In the genomic region with DNA sequence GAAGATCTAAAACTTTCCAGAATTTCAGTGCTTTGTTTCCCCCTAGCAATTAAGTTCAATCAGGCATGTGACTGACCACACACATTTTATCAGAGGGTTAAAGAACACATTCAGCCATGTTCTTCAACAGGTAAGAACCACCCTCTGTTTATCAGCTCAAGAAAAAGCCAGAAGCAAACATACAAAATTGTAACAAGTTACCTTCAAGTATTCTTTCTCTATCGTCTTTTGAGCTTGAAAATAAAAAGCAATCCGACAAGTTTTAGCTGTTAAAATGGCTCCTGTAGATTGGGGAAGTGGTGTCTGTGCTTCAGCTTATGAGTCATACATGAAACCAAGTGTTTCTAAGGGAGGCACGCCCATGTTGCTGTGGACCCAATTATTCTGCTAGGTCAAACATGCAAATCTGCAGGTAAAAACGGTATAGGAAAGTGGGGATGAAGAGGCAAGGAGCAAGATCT, we compare ENCODE assay signal across 8 cellular contexts. TPM values are rescaled to one million over a fixed set of nuclear protein-coding genes. Genes with fewer than 3 reads are reported as not detected.
DNase-seq lines count a peak whose midpoint lies in the region; ATAC-seq, FAIRE-seq and TF ChIP-seq lines count a peak whose summit lies in the region.

A gene (minus strand): TSS at position 290 of the 461 bp plus-strand sequence. CDS start 37,262 bp downstream, outside the sequence.

- peak within 1 kb of the TSS; percentile 26 for H3K4me2 ChIP-seq in GM12878 (ENCODE audit: control insufficient read depth, insufficient read depth)

- peak; percentile 95 for DNase-seq in GM12864 (ENCODE audit: low read depth)
- peak; percentile 17 to 89 (median 50) for DNase-seq in T-helper 1 cell
- DNase-seq in GM12878 (ENCODE audit: low read depth, low spot score) = peak; percentile 88
- DNase-seq in stimulated activated CD4-positive, alpha-beta T cell treated with anti-CD3 and anti-CD28 coated beads, Interleukin-4, amount 100 ng/mL, for 1 hour = peak; percentile 34
- DNase-seq in putamen (ENCODE audit: low spot score) = no peak

- in situ Hi-C loops in GM12878 (cut with MboI) = no loop called here

- peak within 1 kb of the TSS; percentile 100 for H3K27ac ChIP-seq in GM12878 (ENCODE audit: control insufficient read depth, insufficient read depth)

- H3K4me3 ChIP-seq in GM12864 (ENCODE audit: low read depth, low read length) (peak within 1 kb of the TSS; percentile 67), GM12878 (peak within 1 kb of the TSS; percentile 90)

- 0% methylated on average over 4 of the region's 4 CpGs for WGBS in GM12878 (ENCODE audit: insufficient coverage, insufficient replicate concordance, low lambda C conversion rate, missing lambda C conversion rate)

- POLR2A ChIA-PET in GM12878 (lab: Charles Lee) = interaction anchor here (0.7 to 3.8 kb wide), 16 partner anchors 10 to 99 kb away, joined by 3 to 25 read pairs (median 4); a partner anchor contains a TSS

- BruUV-seq in GM12878 (replicated peaks; lab: Mats Ljungman, UMichigan) = no TSS peak

- peak within 1 kb of the TSS; percentile 76 for H2AFZ ChIP-seq in GM12878 (ENCODE audit: control insufficient read depth, low read depth, low read length)

- ATAC-seq in GM21786 (IDR thresholded peaks at IDR 0.05; ENCODE audit: unreplicated experiment) = peak; percentile 88
- ATAC-seq in GM12878 = peak; percentile 79

- RAD21 ChIA-PET in GM12878 (lab: Charles Lee; ENCODE audit: unreplicated experiment) = interaction anchor here (0.7 to 6.2 kb wide), 15 partner anchors 12 to 241 kb away, joined by 3 to 61 read pairs (median 9); no protein-coding TSS in a partner anchor

- intact Hi-C loops in GM12878 (cut with micrococcal nuclease; ENCODE audit: unreplicated experiment) = loop anchor here (2.0 to 5.0 kb wide), 5 partner anchors 14 to 44 kb away; a partner anchor contains a TSS

- no peaks in the 10 kb centered on the region for H3K36me3 ChIP-seq in GM12878 (ENCODE audit: control insufficient read depth in 2 of 2, insufficient read depth in 2 of 2, low read length in 1 of 2)

- peaks cover 69% of the 10 kb centered on the region for H3K79me2 ChIP-seq in GM12878 (ENCODE audit: control insufficient read depth, insufficient read depth, low read length)

- no peaks in the 10 kb centered on the region for H3K27me3 ChIP-seq in GM12878 (replicated peaks in 1 of 2; ENCODE audit: control insufficient read depth in 2 of 2, insufficient read depth in 2 of 2, low read length in 1 of 2)

- TF ChIP-seq EP300 in Ishikawa (IDR thresholded peaks at IDR 0.05; ENCODE audit: borderline replicate concordance) (no peak), GM12878 (IDR thresholded peaks at IDR 0.05; ENCODE audit: borderline replicate concordance in 1 of 2, control insufficient read depth in 1 of 2, low read depth in 2 of 2, low read length in 2 of 2) (peak; percentile 78 to 95)

- peaks cover 7% of the 10 kb centered on the region for H3K4me1 ChIP-seq in GM12878 (ENCODE audit: control insufficient read depth, insufficient read depth, low read length)

- peak within 1 kb of the TSS; percentile 86 for H3K9ac ChIP-seq in GM12878 (ENCODE audit: control insufficient read depth, insufficient read depth, low read length)

- peak; percentile 88 for FAIRE-seq in GM12878 (lab: Jason Lieb, UNC)
- FAIRE-seq in islet of Langerhans (lab: Jason Lieb, UNC) = peak; percentile 98

- no peaks in the 10 kb centered on the region for H4K20me1 ChIP-seq in GM12878 (ENCODE audit: control insufficient read depth, insufficient read depth)

- H3K9me3 ChIP-seq in GM12878 (replicated peaks; ENCODE audit: control insufficient read depth, insufficient read depth, low read length) = no peaks in the 10 kb centered on the region

- TF ChIP-seq CTCF in GM12864 (IDR thresholded peaks at IDR 0.05; ENCODE audit: low read depth, low read length, missing control alignments) = no peak
- no peak for TF ChIP-seq CTCF in GM12878 (IDR thresholded peaks at IDR 0.05 in 2 of 3, conservative IDR thresholded peaks at IDR 0.05 in 1 of 3; ENCODE audit: control insufficient read depth in 2 of 3, extremely low read depth in 1 of 3, insufficient read depth in 1 of 3, low read depth in 3 of 3, low read length in 3 of 3)

- CTCF ChIA-PET in GM12878 (lab: Yijun Ruan, JAX) = interaction anchor here (0.8 to 10.8 kb wide), 15 partner anchors 8 to 213 kb away, joined by 3 to 129 read pairs (median 5); a partner anchor contains a TSS

- TF ChIP-seq RAD21 in Ishikawa (IDR thresholded peaks at IDR 0.05; ENCODE audit: low read depth) (no peak), GM12878 (IDR thresholded peaks at IDR 0.05; ENCODE audit: insufficient read depth, low read depth, low read length) (0 out of 2 replicates have a peak, but pooled peaks have one; percentile 13)

- SMC1A ChIA-PET in GM12878 (lab: Charles Lee; ENCODE audit: uncharacterized antibody, unreplicated experiment) = interaction anchor here (0.9 to 18.2 kb wide), 16 partner anchors 9 to 84 kb away, joined by 3 to 308 read pairs (median 6); no protein-coding TSS in a partner anchor

- peak; percentile 47 for TF ChIP-seq POLR2A in GM12878 (IDR thresholded peaks at IDR 0.05; ENCODE audit: low read depth, low read length)

TF ChIP-seq in Ishikawa, 13 proteins besides CTCF, POLR2A, EP300 and RAD21:
- peak; percentile 75 for TF ChIP-seq YY1 (IDR thresholded peaks at IDR 0.05; ENCODE audit: low read depth)
- TF ChIP-seq, protein P1, sequence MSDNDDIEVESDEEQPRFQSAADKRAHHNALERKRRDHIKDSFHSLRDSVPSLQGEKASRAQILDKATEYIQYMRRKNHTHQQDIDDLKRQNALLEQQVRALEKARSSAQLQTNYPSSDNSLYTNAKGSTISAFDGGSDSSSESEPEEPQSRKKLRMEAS (IDR thresholded peaks at IDR 0.05) = 0 out of 2 replicates have a peak, but pooled peaks have one; percentile 13
- no peak for TF ChIP-seq TCF12 (IDR thresholded peaks at IDR 0.05; ENCODE audit: low read depth)
- TF ChIP-seq, protein P2, sequence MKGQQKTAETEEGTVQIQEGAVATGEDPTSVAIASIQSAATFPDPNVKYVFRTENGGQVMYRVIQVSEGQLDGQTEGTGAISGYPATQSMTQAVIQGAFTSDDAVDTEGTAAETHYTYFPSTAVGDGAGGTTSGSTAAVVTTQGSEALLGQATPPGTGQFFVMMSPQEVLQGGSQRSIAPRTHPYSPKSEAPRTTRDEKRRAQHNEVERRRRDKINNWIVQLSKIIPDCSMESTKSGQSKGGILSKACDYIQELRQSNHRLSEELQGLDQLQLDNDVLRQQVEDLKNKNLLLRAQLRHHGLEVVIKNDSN (IDR thresholded peaks at IDR 0.05) = peak; percentile 48

TF ChIP-seq in GM12878, 131 proteins besides CTCF, POLR2A, EP300 and RAD21 (continues in another document):
- TF ChIP-seq RBBP5 (conservative IDR thresholded peaks at IDR 0.05) (0 out of 2 replicates have a peak, but pooled peaks have one; percentile 21), RB1 (IDR thresholded peaks at IDR 0.05; ENCODE audit: borderline replicate concordance) (peak; percentile 56; the same call in 1 of the 2 replicates), EED (IDR thresholded peaks at IDR 0.05; ENCODE audit: low read depth) (no peak)
- TF ChIP-seq, protein P3, sequence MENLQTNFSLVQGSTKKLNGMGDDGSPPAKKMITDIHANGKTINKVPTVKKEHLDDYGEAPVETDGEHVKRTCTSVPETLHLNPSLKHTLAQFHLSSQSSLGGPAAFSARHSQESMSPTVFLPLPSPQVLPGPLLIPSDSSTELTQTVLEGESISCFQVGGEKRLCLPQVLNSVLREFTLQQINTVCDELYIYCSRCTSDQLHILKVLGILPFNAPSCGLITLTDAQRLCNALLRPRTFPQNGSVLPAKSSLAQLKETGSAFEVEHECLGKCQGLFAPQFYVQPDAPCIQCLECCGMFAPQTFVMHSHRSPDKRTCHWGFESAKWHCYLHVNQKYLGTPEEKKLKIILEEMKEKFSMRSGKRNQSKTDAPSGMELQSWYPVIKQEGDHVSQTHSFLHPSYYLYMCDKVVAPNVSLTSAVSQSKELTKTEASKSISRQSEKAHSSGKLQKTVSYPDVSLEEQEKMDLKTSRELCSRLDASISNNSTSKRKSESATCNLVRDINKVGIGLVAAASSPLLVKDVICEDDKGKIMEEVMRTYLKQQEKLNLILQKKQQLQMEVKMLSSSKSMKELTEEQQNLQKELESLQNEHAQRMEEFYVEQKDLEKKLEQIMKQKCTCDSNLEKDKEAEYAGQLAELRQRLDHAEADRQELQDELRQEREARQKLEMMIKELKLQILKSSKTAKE (IDR thresholded peaks at IDR 0.05; ENCODE audit: low read depth, poor library complexity, severe bottlenecking) = peak; percentile 89
- TF ChIP-seq, protein P4, sequence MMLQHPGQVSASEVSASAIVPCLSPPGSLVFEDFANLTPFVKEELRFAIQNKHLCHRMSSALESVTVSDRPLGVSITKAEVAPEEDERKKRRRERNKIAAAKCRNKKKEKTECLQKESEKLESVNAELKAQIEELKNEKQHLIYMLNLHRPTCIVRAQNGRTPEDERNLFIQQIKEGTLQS (IDR thresholded peaks at IDR 0.05; ENCODE audit: borderline replicate concordance, extremely low read depth, low read depth, low read length) = no peak

RNA-seq across cellular contexts. Expression of the gene that starts here (rescaled TPM):
- total RNA-seq in GM12878 (2013; cell fraction: nucleolus; rRNA removed) = 78.0 and 86.2 TPM in 2 replicates
- 45.7 and 49.2 TPM in 2 replicates for total RNA-seq in GM12878 (2014; rRNA removed)
- 55.1 and 59.4 TPM in 2 replicates for total RNA-seq in GM12878 (2014; rRNA removed; fragmentation: Illumina TruSeq; extraction: Trizol)
- 70.5 and 74.2 TPM in 2 replicates for total RNA-seq in GM12878 (2021)
- polyA plus RNA-seq in GM12878 (2011; ENCODE audit: low read depth) = 22.7 TPM
- polyA plus RNA-seq in GM12878 (2011; rRNA removed) = 83.5 and 97.6 TPM in 2 replicates
- 55.7 and 60.5 TPM in 2 replicates for polyA plus RNA-seq in GM12878 (2011; cell fraction: cytosol; rRNA removed)
- polyA plus RNA-seq in GM12878 (2011; cell fraction: nucleus; rRNA removed) = 49.6 and 50.3 TPM in 2 replicates
- polyA plus RNA-seq in GM12878 (2012) = 35.2 and 60.8 TPM in 2 replicates
- 91.6 and 118 TPM in 2 replicates for polyA plus RNA-seq in GM12878 (2014; fragmentation: Illumina TruSeq; extraction: Trizol)
- polyA plus RNA-seq in GM12878 (2014; fragmentation: Nextera tagmentation; extraction: Ambion mirVana) = 10 to 100 TPM; 43.3 to 43.5 TPM
- 46.8 and 47.9 TPM in 2 replicates for polyA plus RNA-seq in GM12878 (2014; rRNA removed)
- 10 to 100 TPM; 56.2 to 64.0 TPM for polyA plus RNA-seq in GM12878 (2016; fragmentation: Nextera tagmentation; extraction: Ambion mirVana)
- 93.0 and 151 TPM in 2 replicates for polyA minus RNA-seq in GM12878 (2011; rRNA and poly(A)+ RNA removed)
- 33.3 and 41.4 TPM in 2 replicates for polyA minus RNA-seq in GM12878 (2011; cell fraction: cytosol; rRNA and poly(A)+ RNA removed)
- 49.9 and 69.4 TPM in 2 replicates for polyA minus RNA-seq in GM12878 (2011; cell fraction: nucleus; rRNA and poly(A)+ RNA removed)
